In genomic region chr7:55387062-55387965, GRCh38 we compare ENCODE assay signal across 12 cellular contexts. TPM values are rescaled to one million over a fixed set of nuclear protein-coding genes. Genes with fewer than 3 reads are reported as not detected.
DNase-seq lines count a peak whose midpoint lies in the region; ATAC-seq and TF ChIP-seq lines count a peak whose summit lies in the region.
"Had no signal": no experiment of that assay in that cellular context is flagged by ENCODE, and none has a peak within 500 bp of the region (broad histone marks: within the 10 kb centered on the region; RNA-seq: fewer than 3 reads in every experiment).

No MANE protein-coding gene starts in this region.

- H3K4me3 ChIP-seq in fibroblast of mammary gland (ENCODE audit: control insufficient read depth, low read depth, low read length): no peak overlapping the region
- H3K4me3 ChIP-seq: GM12878, MG63 had no signal

- DNase-seq in A172 (ENCODE audit: low spot score) (peak; percentile 31), DMS114 treated with DMSO at 0.1 percent for 48 hours (lab: John Stamatoyannopoulos, UW; ENCODE audit: unreplicated experiment) (peak; percentile 46), OCI-M1 (lab: John Stamatoyannopoulos, UW) (peak; percentile 25), fibroblast of mammary gland (ENCODE audit: low read depth) (peak; percentile 61), midbrain (lab: John Stamatoyannopoulos, UW) (no peak), NCI-H187 (lab: John Stamatoyannopoulos, UW) (no peak)
- DNase-seq: CD8-positive, alpha-beta memory T cell; kidney glomerular epithelial cell; MG63 had no signal

- TF ChIP-seq CTCF in fibroblast of mammary gland (conservative IDR thresholded peaks at IDR 0.05; ENCODE audit: control insufficient read depth, insufficient read depth, low read depth, low read length): no peak

- ATAC-seq in GM18867 (IDR thresholded peaks at IDR 0.05; ENCODE audit: unreplicated experiment) (no peak), HG03442 (IDR thresholded peaks at IDR 0.05; ENCODE audit: unreplicated experiment) (no peak)
- ATAC-seq: GM12878 had no signal

RNA-seq across cellular contexts. Expression of gene LANCL2, which starts 22.2 kb away (rescaled TPM):
- total RNA-seq in A172 (2014; rRNA removed; shearing (Covaris generic)): 19.7 and 27.5 TPM in 2 replicates

Comparison
In these comparisons a context has a peak if more than half of its experiments do, and no peak if none do; other contexts are left out.
1. DNase-seq: peak in A172 (single experiment), DMS114 treated with DMSO at 0.1 percent for 48 hours (single experiment), OCI-M1 (single experiment) and fibroblast of mammary gland (single experiment); none in midbrain (single experiment) and NCI-H187 (0 of 2).